9 cellular contexts compared by ENCODE assay signal in the genomic region with DNA sequence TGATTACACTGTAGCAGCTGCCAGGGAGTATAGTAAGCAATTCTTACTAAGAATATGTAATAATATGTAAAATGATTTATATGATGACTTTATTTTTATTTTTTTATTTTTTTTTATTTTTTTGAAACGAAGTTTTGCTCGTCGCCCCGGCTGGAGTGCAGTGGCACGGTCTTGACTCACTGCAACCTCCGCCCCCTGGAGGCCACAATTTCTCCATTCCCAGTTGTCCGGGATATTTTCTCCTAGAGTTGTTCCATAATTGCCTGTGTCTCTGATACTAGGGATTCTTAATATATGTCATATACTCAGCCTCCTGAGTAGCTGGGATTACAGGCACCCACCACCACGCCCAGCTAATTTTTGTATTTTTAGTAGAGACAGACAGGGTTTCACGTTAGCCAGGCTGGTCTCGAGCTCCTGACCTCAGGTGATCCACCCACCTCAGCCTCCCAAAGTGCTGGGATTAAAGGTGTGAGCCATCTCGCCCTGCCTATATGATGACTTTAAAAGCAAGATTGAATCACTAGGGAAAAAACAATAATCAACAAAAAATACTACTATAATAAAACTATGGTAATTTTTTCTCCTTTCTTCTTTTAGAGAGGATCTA. TPM values are rescaled to one million over a fixed set of nuclear protein-coding genes. Genes with fewer than 3 reads are reported as not detected.
A peak's percentile ranks its signal among the peaks of the same experiment; 100 is the strongest.
DNase-seq lines count a peak whose midpoint lies in the region; ATAC-seq and TF ChIP-seq lines count a peak whose summit lies in the region.
"Had no signal": no experiment of that assay in that cellular context is flagged by ENCODE, and none has a peak within 500 bp of the region (broad histone marks: within the 10 kb centered on the region; RNA-seq: fewer than 3 reads in every experiment).

No MANE protein-coding gene starts in this region.

- no peaks in the 10 kb centered on the region for H3K4me1 ChIP-seq in HEK293 (ENCODE audit: control insufficient read depth, insufficient read depth, low read length)

- H3K4me1 Mint-ChIP-seq in effector memory CD8-positive, alpha-beta T cell (ENCODE audit: low read depth in 2 of 2): peaks cover 0 to 3% of the 10 kb centered on the region in 2 donors

- no peaks in the 10 kb centered on the region for H3K9me3 ChIP-seq in HEK293 (ENCODE audit: control insufficient read depth, insufficient read depth, low read depth, low read length)
- H3K9me3 ChIP-seq: suprapubic skin had no signal

- H3K9me3 Mint-ChIP-seq in effector memory CD8-positive, alpha-beta T cell: no peaks in the 10 kb centered on the region

- no peak overlapping the region for H3K4me3 ChIP-seq in BJ (ENCODE audit: low read depth, low read length)
- H3K4me3 ChIP-seq in HEK293 (ENCODE audit: low read depth, low read length): no peak overlapping the region
- H3K4me3 ChIP-seq: suprapubic skin had no signal

- H3K27me3 Mint-ChIP-seq in effector memory CD8-positive, alpha-beta T cell: peaks cover 19 to 20% of the 10 kb centered on the region in 2 donors

- H3K36me3 Mint-ChIP-seq in effector memory CD8-positive, alpha-beta T cell (ENCODE audit: insufficient read depth): no peaks in the 10 kb centered on the region

- POLR2A ChIA-PET in BJ (lab: Charles Lee) (no interaction called here), HEK293 (lab: Yijun Ruan, JAX) (no interaction called here)

- no peak for ATAC-seq in effector memory CD8-positive, alpha-beta T cell (replicated peaks)
- no peak for ATAC-seq in HG03460 (IDR thresholded peaks at IDR 0.05; ENCODE audit: unreplicated experiment)

- CTCF ChIA-PET in BJ (lab: Yijun Ruan, JAX) (interaction anchor here (0.6 to 4.7 kb wide), 14 partner anchors 9 to 216 kb away, joined by 3 to 40 read pairs (median 4); partner anchors contain the start of genes ITPR2 and TM7SF3), HEK293 (lab: Yijun Ruan, JAX) (interaction anchor here (0.6 to 1.9 kb wide), 6 partner anchors 12 to 1429 kb away, joined by 3 to 9 read pairs (median 3); partner anchors contain the start of gene ITPR2)

- no peak for DNase-seq in BJ (ENCODE audit: low read depth)
- DNase-seq in head of caudate nucleus: peak in 41 of 42 donors; percentile 30 to 86 (median 57)
- DNase-seq in retina: peak; percentile 14
- no peak for DNase-seq in effector memory CD8-positive, alpha-beta T cell
- no peak for DNase-seq in activated CD8-positive, alpha-beta memory T cell treated with anti-CD3 and anti-CD28 coated beads for 24 hours

- H3K27ac ChIP-seq in HEK293 (ENCODE audit: extremely low read depth, low read depth, low read length) (no peak overlapping the region), VCaP (no peak overlapping the region)
- H3K27ac ChIP-seq: suprapubic skin had no signal

- H3K36me3 ChIP-seq in BJ (ENCODE audit: control insufficient read depth, insufficient read depth, low read length) (no peaks in the 10 kb centered on the region), HEK293 (ENCODE audit: control insufficient read depth in 2 of 2, insufficient read depth in 1 of 2, low read length in 2 of 2) (no peaks in the 10 kb centered on the region)
- H3K36me3 ChIP-seq: suprapubic skin had no signal

- TF ChIP-seq CTCF in BJ (IDR thresholded peaks at IDR 0.05; ENCODE audit: insufficient read depth, low read depth, low read length) (peak; percentile 65), HEK293 (tag by site-specific recombination; IDR thresholded peaks at IDR 0.05) (peak; percentile 35; the same call in 1 of the 2 replicates), VCaP (conservative IDR thresholded peaks at IDR 0.05) (peak; percentile 93)

- peaks cover 1% of the 10 kb centered on the region; the same call in 1 of the 2 replicates for H3K27me3 ChIP-seq in BJ (ENCODE audit: control insufficient read depth, insufficient read depth, low read length)
- H3K27me3 ChIP-seq: suprapubic skin had no signal

- intact Hi-C loops in head of caudate nucleus (cut with DNase I): no loop called here

- H3K4me3 Mint-ChIP-seq in effector memory CD8-positive, alpha-beta T cell: no peak overlapping the region

- no peak overlapping the region for H3K27ac Mint-ChIP-seq in effector memory CD8-positive, alpha-beta T cell

TF ChIP-seq in HEK293, 187 proteins besides CTCF, POLR2A, EP300 and RAD21:
- 0 out of 2 replicates have a peak, but pooled peaks have one; percentile 20 for TF ChIP-seq ZNF660 (tag by site-specific recombination; IDR thresholded peaks at IDR 0.05)
- no peak for TF ChIP-seq ZNF521 (tag by site-specific recombination; IDR thresholded peaks at IDR 0.05)
- 0 out of 2 replicates have a peak, but pooled peaks have one; percentile 8 for TF ChIP-seq ZNF654 (tag by site-specific recombination; IDR thresholded peaks at IDR 0.05; ENCODE audit: low read depth)
- no peak for TF ChIP-seq KLF7 (tag by site-specific recombination; IDR thresholded peaks at IDR 0.05; ENCODE audit: borderline replicate concordance)
- TF ChIP-seq, protein P1, sequence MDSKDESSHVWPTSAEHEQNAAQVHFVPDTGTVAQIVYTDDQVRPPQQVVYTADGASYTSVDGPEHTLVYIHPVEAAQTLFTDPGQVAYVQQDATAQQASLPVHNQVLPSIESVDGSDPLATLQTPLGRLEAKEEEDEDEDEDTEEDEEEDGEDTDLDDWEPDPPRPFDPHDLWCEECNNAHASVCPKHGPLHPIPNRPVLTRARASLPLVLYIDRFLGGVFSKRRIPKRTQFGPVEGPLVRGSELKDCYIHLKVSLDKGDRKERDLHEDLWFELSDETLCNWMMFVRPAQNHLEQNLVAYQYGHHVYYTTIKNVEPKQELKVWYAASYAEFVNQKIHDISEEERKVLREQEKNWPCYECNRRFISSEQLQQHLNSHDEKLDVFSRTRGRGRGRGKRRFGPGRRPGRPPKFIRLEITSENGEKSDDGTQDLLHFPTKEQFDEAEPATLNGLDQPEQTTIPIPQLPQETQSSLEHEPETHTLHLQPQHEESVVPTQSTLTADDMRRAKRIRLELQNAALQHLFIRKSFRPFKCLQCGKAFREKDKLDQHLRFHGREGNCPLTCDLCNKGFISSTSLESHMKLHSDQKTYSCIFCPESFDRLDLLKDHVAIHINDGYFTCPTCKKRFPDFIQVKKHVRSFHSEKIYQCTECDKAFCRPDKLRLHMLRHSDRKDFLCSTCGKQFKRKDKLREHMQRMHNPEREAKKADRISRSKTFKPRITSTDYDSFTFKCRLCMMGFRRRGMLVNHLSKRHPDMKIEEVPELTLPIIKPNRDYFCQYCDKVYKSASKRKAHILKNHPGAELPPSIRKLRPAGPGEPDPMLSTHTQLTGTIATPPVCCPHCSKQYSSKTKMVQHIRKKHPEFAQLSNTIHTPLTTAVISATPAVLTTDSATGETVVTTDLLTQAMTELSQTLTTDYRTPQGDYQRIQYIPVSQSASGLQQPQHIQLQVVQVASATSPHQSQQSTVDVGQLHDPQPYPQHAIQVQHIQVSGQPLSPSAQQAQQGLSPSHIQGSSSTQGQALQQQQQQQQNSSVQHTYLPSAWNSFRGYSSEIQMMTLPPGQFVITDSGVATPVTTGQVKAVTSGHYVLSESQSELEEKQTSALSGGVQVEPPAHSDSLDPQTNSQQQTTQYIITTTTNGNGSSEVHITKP (tag by site-specific recombination; IDR thresholded peaks at IDR 0.05): peak; percentile 68
- TF ChIP-seq ZNF335 (tag by site-specific recombination; conservative IDR thresholded peaks at IDR 0.05): peak; percentile 57
- TF ChIP-seq ZBTB11 (tag by site-specific recombination; conservative IDR thresholded peaks at IDR 0.05; ENCODE audit: low read depth): no peak
- peak; percentile 69; the same call in 1 of the 2 replicates for TF ChIP-seq IKZF3 (tag by site-specific recombination; IDR thresholded peaks at IDR 0.05)
- TF ChIP-seq ZNF600 (tag by site-specific recombination; IDR thresholded peaks at IDR 0.05): 0 out of 2 replicates have a peak, but pooled peaks have one; percentile 33

RNA-seq across cellular contexts. Expression of gene ITPR2, which starts 12.2 kb away (rescaled TPM):
- 3.5 and 6.1 TPM in 2 replicates for polyA plus RNA-seq in BJ (2011; rRNA removed)
- 10.9 and 13.6 TPM in 2 replicates for polyA minus RNA-seq in BJ (2011; rRNA and poly(A)+ RNA removed)

Comparison
In these comparisons a context has a peak if more than half of its experiments do, and no peak if none do; other contexts are left out.
1. DNase-seq: peak in head of caudate nucleus (41 of 42) and retina (single experiment); none in BJ (single experiment), effector memory CD8-positive, alpha-beta T cell (0 of 3) and activated CD8-positive, alpha-beta memory T cell treated with anti-CD3 and anti-CD28 coated beads for 24 hours (single experiment).
2. CTCF ChIP-seq: peak in every context shown above with its lines; median percentile 93 in VCaP; 65 in BJ; 35 in HEK293.